Comparison of ENCODE assay signal across 19 cellular contexts in the genomic region with DNA sequence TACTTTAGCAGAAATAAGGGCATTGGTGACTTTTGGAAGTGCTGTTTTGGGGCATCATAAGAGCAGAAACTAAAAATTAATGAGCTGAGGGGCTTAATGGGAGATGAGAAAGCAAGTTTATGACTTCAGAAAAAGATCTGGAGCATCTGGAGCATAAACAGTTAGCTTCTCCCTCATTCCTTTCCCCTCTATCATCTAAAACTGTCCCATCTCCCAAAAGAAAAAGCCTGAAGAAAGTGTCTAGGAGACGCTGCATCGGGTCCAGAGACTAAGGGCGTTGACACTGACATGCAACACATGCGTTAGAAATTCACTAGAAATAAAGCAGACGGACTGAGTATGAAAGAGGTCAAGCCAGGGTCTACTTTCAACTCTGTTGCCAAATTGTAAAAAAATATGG. TPM values are rescaled to one million over a fixed set of nuclear protein-coding genes. Genes with fewer than 3 reads are reported as not detected.
"Had no signal": no experiment of that assay in that cellular context is flagged by ENCODE, and none has a peak within 500 bp of the region (broad histone marks: within the 10 kb centered on the region; RNA-seq: fewer than 3 reads in every experiment).

No MANE protein-coding gene starts in this region.

- H3K9me3 Mint-ChIP-seq: activated CD8-positive, alpha-beta T cell treated with anti-CD3 and anti-CD28 coated beads for 36 hours; activated naive CD4-positive, alpha-beta T cell treated with anti-CD3 and anti-CD28 coated beads, Interleukin-2, amount 50 U/mL, for 24 hours; activated T-cell treated with anti-CD3 and anti-CD28 coated beads, Interleukin-2, amount 50 U/mL, for 72 hours; activated T-helper 2 cell treated with anti-CD3 and anti-CD28 coated beads, Interferon-gamma antibody, Interleukin-2, Interleukin-4, amounts not matched to agents 10 μg/mL and 5 μg/mL and 100 μg/mL, durations not matched to agents 14 hours and 24 hours and 36 hours had no signal

- H3K4me1 ChIP-seq: Peyer's patch had no signal

- H3K27ac ChIP-seq: breast epithelium, Peyer's patch, RWPE1, SJCRH30, VCaP had no signal

- H3K27me3 ChIP-seq: breast epithelium, Peyer's patch, SJCRH30 had no signal

- DNase-seq: activated CD4-positive, CD25-positive, alpha-beta regulatory T cell; activated CD8-positive, alpha-beta memory T cell treated with anti-CD3 and anti-CD28 coated beads, Interleukin-2, amount 50 U/mL, for 4 hours; aorta; NCI-H510A; NK-92 treated with Interleukin-12 subunit alpha and Interleukin-12 subunit beta, amount 100 ng/mL, for 24 hours; Right ventricle myocardium superior; SK-N-SH had no signal

- H3K9me3 ChIP-seq: breast epithelium, Peyer's patch, SJCRH30 had no signal

- H3K4me1 Mint-ChIP-seq: activated naive CD4-positive, alpha-beta T cell treated with anti-CD3 and anti-CD28 coated beads, Interleukin-2, amount 50 U/mL, for 24 hours had no signal

- H3K4me3 ChIP-seq: breast epithelium, Peyer's patch, SJCRH30 had no signal

- H3K36me3 ChIP-seq: breast epithelium, Peyer's patch had no signal

- H3K27ac Mint-ChIP-seq: activated CD8-positive, alpha-beta T cell treated with anti-CD3 and anti-CD28 coated beads for 36 hours; activated naive CD4-positive, alpha-beta T cell treated with anti-CD3 and anti-CD28 coated beads, Interleukin-2, amount 50 U/mL, for 24 hours; activated T-cell treated with anti-CD3 and anti-CD28 coated beads, Interleukin-2, amount 50 U/mL, for 72 hours; activated T-helper 2 cell treated with anti-CD3 and anti-CD28 coated beads, Interferon-gamma antibody, Interleukin-2, Interleukin-4, amounts not matched to agents 10 μg/mL and 5 μg/mL and 100 μg/mL, durations not matched to agents 14 hours and 24 hours and 36 hours had no signal

- H3K4me3 Mint-ChIP-seq: activated CD8-positive, alpha-beta T cell treated with anti-CD3 and anti-CD28 coated beads for 36 hours; activated naive CD4-positive, alpha-beta T cell treated with anti-CD3 and anti-CD28 coated beads, Interleukin-2, amount 50 U/mL, for 24 hours; activated T-cell treated with anti-CD3 and anti-CD28 coated beads, Interleukin-2, amount 50 U/mL, for 72 hours had no signal

RNA-seq across cellular contexts. Expression of a gene that starts 13.7 kb away (rescaled TPM):
- total RNA-seq: activated T-cell treated with anti-CD3 and anti-CD28 coated beads, Interleukin-2, amount 50 U/mL, for 72 hours; activated T-helper 2 cell treated with anti-CD3 and anti-CD28 coated beads, Interferon-gamma antibody, Interleukin-2, Interleukin-4, amounts not matched to agents 10 μg/mL and 5 μg/mL and 100 μg/mL, durations not matched to agents 14 hours and 24 hours and 36 hours; T-helper 2 cell treated with Interferon-gamma antibody and Interleukin-4, amounts not matched to agents 100 ng/mL and 5 ng/mL, for 36 hours had no signal

RNA-seq across cellular contexts. Expression of a gene that starts 52.2 kb away (rescaled TPM):
- total RNA-seq: activated CD8-positive, alpha-beta T cell treated with anti-CD3 and anti-CD28 coated beads for 36 hours; activated T-cell treated with anti-CD3 and anti-CD28 coated beads, Interleukin-2, amount 50 U/mL, for 72 hours; activated T-helper 2 cell treated with anti-CD3 and anti-CD28 coated beads, Interferon-gamma antibody, Interleukin-2, Interleukin-4, amounts not matched to agents 10 μg/mL and 5 μg/mL and 100 μg/mL, durations not matched to agents 14 hours and 24 hours and 36 hours; aorta; breast epithelium; LHCN-M2; M059J; Peyer's patch; Right ventricle myocardium superior; SJCRH30; T-helper 2 cell treated with Interferon-gamma antibody and Interleukin-4, amounts not matched to agents 100 ng/mL and 5 ng/mL, for 36 hours had no signal
